ENCODE assay signal across 9 cellular contexts in the genomic region with DNA sequence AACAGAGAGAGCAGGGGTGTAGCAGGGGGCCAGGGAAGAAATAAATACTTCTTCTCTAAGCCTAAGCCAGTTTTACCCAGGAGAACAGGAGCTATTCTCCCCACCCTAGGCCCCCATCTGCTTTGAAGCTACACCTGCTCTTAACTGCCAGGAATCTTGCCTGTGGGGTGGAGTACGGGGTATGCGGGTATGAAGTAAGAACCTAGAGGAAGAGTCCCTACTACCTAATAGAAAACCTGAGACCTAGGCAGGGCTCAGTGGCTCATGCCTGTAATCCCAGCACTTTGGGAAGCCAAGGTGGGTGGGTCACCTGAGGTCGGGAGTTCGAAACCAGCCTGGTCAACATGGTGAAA. TPM values are rescaled to one million over a fixed set of nuclear protein-coding genes. Genes with fewer than 3 reads are reported as not detected.
DNase-seq lines count a peak whose midpoint lies in the region; ATAC-seq and TF ChIP-seq lines count a peak whose summit lies in the region.
"Had no signal": no experiment of that assay in that cellular context is flagged by ENCODE, and none has a peak within 500 bp of the region (broad histone marks: within the 10 kb centered on the region; RNA-seq: fewer than 3 reads in every experiment).

No MANE protein-coding gene starts in this region.

- intact Hi-C loops in activated CD8-positive, alpha-beta T cell treated with anti-CD3 and anti-CD28 coated beads for 36 hours (cut with micrococcal nuclease): no loop called here
- intact Hi-C loops in dorsolateral prefrontal cortex (cut with DNase I): loop anchor here in 1 of 2 donors (10.0 kb wide), 1 partner anchor 450 kb away; the partner anchor contains the start of gene VEGFA

- H3K36me3 ChIP-seq in muscle layer of colon (ENCODE audit: insufficient read depth, low read length): peaks cover 10% of the 10 kb centered on the region
- peaks cover 0 to 7% (median 5%) of the 10 kb centered on the region in 4 donors for H3K36me3 ChIP-seq in upper lobe of left lung
- H3K36me3 ChIP-seq: SJSA1 had no signal

- WGBS in upper lobe of left lung, 2 donors: 91 to 95% methylated on average over 4 of the region's 4 CpGs

- POLR2A ChIA-PET in activated CD8-positive, alpha-beta T cell treated with anti-CD3 and anti-CD28 coated beads for 36 hours (lab: Charles Lee): interaction anchor here (0.6 to 7.7 kb wide), 7 partner anchors 11 to 82 kb away, joined by 3 to 131 read pairs (median 7); partner anchors contain the start of genes HSP90AB1 and SLC35B2

- peaks cover 38% of the 10 kb centered on the region for H3K4me1 Mint-ChIP-seq in stimulated activated naive CD8-positive, alpha-beta T cell treated with anti-CD3 and anti-CD28 coated beads, Interleukin-15, Interleukin-2, amounts not matched to agents 100 ng/mL and 50 ng/mL, for 24 hours (ENCODE audit: low read depth)
- H3K4me1 Mint-ChIP-seq in activated CD8-positive, alpha-beta T cell treated with anti-CD3 and anti-CD28 coated beads for 36 hours (ENCODE audit: low read depth): peaks cover 38% of the 10 kb centered on the region

- TF ChIP-seq CTCF in activated CD8-positive, alpha-beta T cell treated with anti-CD3 and anti-CD28 coated beads for 36 hours (IDR thresholded peaks at IDR 0.05): no peak
- TF ChIP-seq CTCF in upper lobe of left lung (IDR thresholded peaks at IDR 0.05) (no peak), dorsolateral prefrontal cortex (IDR thresholded peaks at IDR 0.05 in 54 of 56, conservative IDR thresholded peaks at IDR 0.05 in 2 of 56; ENCODE audit: low read depth in 1 of 56, partially characterized antibody in 56 of 56) (no peak)

- TF ChIP-seq EP300 in upper lobe of left lung (IDR thresholded peaks at IDR 0.05): no peak

- peaks cover 34% of the 10 kb centered on the region for H3K36me3 Mint-ChIP-seq in stimulated activated naive CD8-positive, alpha-beta T cell treated with anti-CD3 and anti-CD28 coated beads, Interleukin-15, Interleukin-2, amounts not matched to agents 100 ng/mL and 50 ng/mL, for 24 hours (ENCODE audit: low read depth)
- H3K36me3 Mint-ChIP-seq in activated CD8-positive, alpha-beta T cell treated with anti-CD3 and anti-CD28 coated beads for 36 hours (ENCODE audit: low read depth): peaks cover 32% of the 10 kb centered on the region

- no peaks in the 10 kb centered on the region for H3K9me3 Mint-ChIP-seq in stimulated activated naive CD8-positive, alpha-beta T cell treated with anti-CD3 and anti-CD28 coated beads, Interleukin-15, Interleukin-2, amounts not matched to agents 100 ng/mL and 50 ng/mL, for 24 hours
- H3K9me3 Mint-ChIP-seq in activated CD8-positive, alpha-beta T cell treated with anti-CD3 and anti-CD28 coated beads for 36 hours: no peaks in the 10 kb centered on the region

- DNase-seq in stimulated activated naive CD8-positive, alpha-beta T cell treated with anti-CD3 and anti-CD28 coated beads, Interleukin-15, Interleukin-2, amounts not matched to agents 100 U/mL and 50 U/mL, for 24 hours: no peak
- no peak for DNase-seq in activated CD8-positive, alpha-beta T cell treated with anti-CD3 and anti-CD28 coated beads for 36 hours
- no peak for DNase-seq in upper lobe of left lung
- DNase-seq in GF-D8 (lab: John Stamatoyannopoulos, UW): no peak
- no peak for DNase-seq in dorsolateral prefrontal cortex

- peak overlapping the region; percentile 92 for H3K4me3 Mint-ChIP-seq in stimulated activated naive CD8-positive, alpha-beta T cell treated with anti-CD3 and anti-CD28 coated beads, Interleukin-15, Interleukin-2, amounts not matched to agents 100 ng/mL and 50 ng/mL, for 24 hours
- H3K4me3 Mint-ChIP-seq in activated CD8-positive, alpha-beta T cell treated with anti-CD3 and anti-CD28 coated beads for 36 hours: peak overlapping the region; percentile 89

- no peak for ATAC-seq in stimulated activated naive CD8-positive, alpha-beta T cell treated with anti-CD3 and anti-CD28 coated beads, Interleukin-15, Interleukin-2, amounts not matched to agents 100 U/mL and 50 U/mL, for 24 hours
- ATAC-seq in activated CD8-positive, alpha-beta T cell treated with anti-CD3 and anti-CD28 coated beads for 36 hours: no peak
- ATAC-seq in upper lobe of left lung (ENCODE audit: low FRiP score in 2 of 2) (no peak), GM19023 (IDR thresholded peaks at IDR 0.05; ENCODE audit: unreplicated experiment) (no peak)

- H3K27me3 ChIP-seq in muscle layer of colon (ENCODE audit: control insufficient read depth in 1 of 2, insufficient read depth in 2 of 2, low read length in 2 of 2): no peaks in the 10 kb centered on the region
- no peaks in the 10 kb centered on the region for H3K27me3 ChIP-seq in upper lobe of left lung
- no peaks in the 10 kb centered on the region for H3K27me3 ChIP-seq in dorsolateral prefrontal cortex
- H3K27me3 ChIP-seq: SJSA1 had no signal

- H3K27ac Mint-ChIP-seq in stimulated activated naive CD8-positive, alpha-beta T cell treated with anti-CD3 and anti-CD28 coated beads, Interleukin-15, Interleukin-2, amounts not matched to agents 100 ng/mL and 50 ng/mL, for 24 hours: peak overlapping the region; percentile 86
- H3K27ac Mint-ChIP-seq in activated CD8-positive, alpha-beta T cell treated with anti-CD3 and anti-CD28 coated beads for 36 hours: no peak overlapping the region

- no peaks in the 10 kb centered on the region for H3K9me3 ChIP-seq in muscle layer of colon (ENCODE audit: low read length)
- no peaks in the 10 kb centered on the region for H3K9me3 ChIP-seq in upper lobe of left lung

- no peak for TF ChIP-seq POLR2A in upper lobe of left lung (IDR thresholded peaks at IDR 0.05)

- peaks cover 85% of the 10 kb centered on the region for H3K4me1 ChIP-seq in muscle layer of colon (ENCODE audit: insufficient read depth, low read length)
- H3K4me1 ChIP-seq in upper lobe of left lung: peaks cover 42 to 65% (median 60%) of the 10 kb centered on the region in 4 donors

- H3K4me3 ChIP-seq in muscle layer of colon (ENCODE audit: low read depth in 1 of 2, low read length in 2 of 2) (peak overlapping the region in 1 of 2 donors; percentile 71), upper lobe of left lung (no peak overlapping the region), dorsolateral prefrontal cortex (peak overlapping the region in 27 of 59 donors; percentile 3 to 84 (median 76))
- H3K4me3 ChIP-seq: SJSA1 had no signal

- H3K27me3 Mint-ChIP-seq in stimulated activated naive CD8-positive, alpha-beta T cell treated with anti-CD3 and anti-CD28 coated beads, Interleukin-15, Interleukin-2, amounts not matched to agents 100 ng/mL and 50 ng/mL, for 24 hours: no peaks in the 10 kb centered on the region
- no peaks in the 10 kb centered on the region for H3K27me3 Mint-ChIP-seq in activated CD8-positive, alpha-beta T cell treated with anti-CD3 and anti-CD28 coated beads for 36 hours

- peak overlapping the region; percentile 20 for H3K27ac ChIP-seq in muscle layer of colon (ENCODE audit: low read depth, low read length)
- no peak overlapping the region for H3K27ac ChIP-seq in upper lobe of left lung
- H3K27ac ChIP-seq in dorsolateral prefrontal cortex: peak overlapping the region in 29 of 59 donors; percentile 21 to 97 (median 81)
- H3K27ac ChIP-seq: SJSA1 had no signal

- CTCF ChIA-PET in activated CD8-positive, alpha-beta T cell treated with anti-CD3 and anti-CD28 coated beads for 36 hours (lab: Charles Lee): interaction anchor here (0.7 to 7.1 kb wide), 16 partner anchors 10 to 452 kb away, joined by 3 to 52 read pairs (median 4); no protein-coding TSS in a partner anchor

- peak overlapping the region; percentile 37 for H3K9ac ChIP-seq in muscle layer of colon (ENCODE audit: low read length)

RNA-seq across cellular contexts. Expression of gene SLC29A1, which starts 1.6 kb away (rescaled TPM):
- 10 to 100 TPM; 56.1 to 57.4 TPM for total RNA-seq in activated CD8-positive, alpha-beta T cell treated with anti-CD3 and anti-CD28 coated beads for 36 hours
- 10 to 100 TPM; 38.3 to 93.2 (median 45.8) TPM for total RNA-seq in upper lobe of left lung
- total RNA-seq in dorsolateral prefrontal cortex: 10 to 100 TPM; 22.4 to 79.8 (median 47.2) TPM

RNA-seq across cellular contexts. Expression of gene MYMX, which starts 8.2 kb away (rescaled TPM):
- not detected for total RNA-seq in activated CD8-positive, alpha-beta T cell treated with anti-CD3 and anti-CD28 coated beads for 36 hours
- total RNA-seq in upper lobe of left lung (under 1 TPM in 1 of 6 donors, not detected in 5; 0.46 TPM), dorsolateral prefrontal cortex (not detected)

RNA-seq across cellular contexts. Expression of gene HSP90AB1, which starts 21.9 kb away (rescaled TPM):
- 1,000 to 10,000 TPM; 2,124 to 2,130 TPM for total RNA-seq in activated CD8-positive, alpha-beta T cell treated with anti-CD3 and anti-CD28 coated beads for 36 hours
- total RNA-seq in upper lobe of left lung: 100 to 1,000 TPM; 175 to 656 (median 471) TPM
- 1,000 to 10,000 TPM in 53 of 120 experiments, 100 to 1,000 TPM in 67; 482 to 1,543 (median 963) TPM for total RNA-seq in dorsolateral prefrontal cortex

RNA-seq across cellular contexts. Expression of gene SLC35B2, which starts 32.4 kb away (rescaled TPM):
- total RNA-seq in activated CD8-positive, alpha-beta T cell treated with anti-CD3 and anti-CD28 coated beads for 36 hours: 10 to 100 TPM; 15.4 to 16.7 TPM
- 10 to 100 TPM; 14.6 to 44.8 (median 29.8) TPM for total RNA-seq in upper lobe of left lung
- 10 to 100 TPM in 119 of 120 experiments, 1 to 10 TPM in 1; 9.6 to 55.6 (median 23.9) TPM for total RNA-seq in dorsolateral prefrontal cortex

RNA-seq across cellular contexts. Expression of gene NFKBIE, which starts 40.4 kb away (rescaled TPM):
- total RNA-seq in activated CD8-positive, alpha-beta T cell treated with anti-CD3 and anti-CD28 coated beads for 36 hours: 10 to 100 TPM; 13.3 to 17.9 TPM
- total RNA-seq in upper lobe of left lung (10 to 100 TPM in 5 of 6 donors, 1 to 10 TPM in 1; 7.8 to 27.0 (median 13.6) TPM), dorsolateral prefrontal cortex (10 to 100 TPM in 13 of 120 experiments, 1 to 10 TPM in 107; 2.9 to 14.4 (median 7.5) TPM)
